In the genomic region with DNA sequence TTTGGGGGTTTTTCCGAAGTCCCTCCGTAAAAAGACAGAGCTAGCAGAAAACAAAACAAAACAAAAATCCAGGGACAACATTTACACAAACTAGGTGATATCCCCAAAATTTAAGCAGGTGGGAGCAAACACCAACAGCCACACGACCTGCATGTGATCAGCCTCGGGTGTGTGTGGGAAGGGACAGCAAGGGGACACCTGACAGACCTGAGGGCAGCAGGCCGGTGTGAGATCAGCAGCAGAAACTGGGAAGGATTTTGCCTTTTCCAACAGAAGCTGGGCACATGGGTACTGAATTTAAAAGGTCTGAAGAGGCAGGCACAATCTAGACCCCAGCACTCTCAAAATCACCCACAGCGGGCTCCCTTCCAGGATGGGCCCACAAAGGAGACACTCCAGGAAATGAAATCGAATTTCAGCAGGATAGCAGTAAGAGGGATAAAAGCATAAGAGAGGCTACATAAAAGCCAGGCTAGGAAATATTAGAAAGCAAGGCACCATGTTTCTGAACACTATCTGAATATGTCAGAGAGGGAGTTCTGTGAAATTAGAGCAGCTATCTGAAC, we compare ENCODE assay signal across 19 cellular contexts. TPM values are rescaled to one million over a fixed set of nuclear protein-coding genes. Genes with fewer than 3 reads are reported as not detected.
DNase-seq lines count a peak whose midpoint lies in the region; ATAC-seq, FAIRE-seq and TF ChIP-seq lines count a peak whose summit lies in the region.
"Had no signal": no experiment of that assay in that cellular context is flagged by ENCODE, and none has a peak within 500 bp of the region (broad histone marks: within the 10 kb centered on the region; RNA-seq: fewer than 3 reads in every experiment).

No MANE protein-coding gene starts in this region.

- peaks cover 4% of the 10 kb centered on the region; the same call in 1 of the 2 replicates for H4K20me1 ChIP-seq in PC-9 (ENCODE audit: insufficient read depth)

- FAIRE-seq in GM19239 (lab: Jason Lieb, UNC) (no peak), frontal cortex (lab: Jason Lieb, UNC) (no peak)

- H2AFZ ChIP-seq in PC-9, result no peak overlapping the region

- TF ChIP-seq CTCF in HFFc6 (IDR thresholded peaks at IDR 0.05) (no peak), PC-9 (conservative IDR thresholded peaks at IDR 0.05) (no peak), glutamatergic neuron (IDR thresholded peaks at IDR 0.05; ENCODE audit: partially characterized antibody, unreplicated experiment) (no peak)

- H3K36me3 ChIP-seq in PC-9 (ENCODE audit: low read depth), result no peaks in the 10 kb centered on the region; the same call in 1 of the 2 replicates

- no peaks in the 10 kb centered on the region for H3K27me3 ChIP-seq in PC-9 (ENCODE audit: insufficient read depth, low read depth)
- H3K27me3 ChIP-seq: BLaER1 treated with 17β-estradiol and CSF1 and Interleukin-3, amounts not matched to agents 10 nM and 100 nM; dorsolateral prefrontal cortex; heart right ventricle had no signal

- peak overlapping the region; percentile 96 for H3K27ac Mint-ChIP-seq in HFFc6
- H3K27ac Mint-ChIP-seq in glutamatergic neuron (ENCODE audit: unreplicated experiment), result peak overlapping the region; percentile 57
- peak overlapping the region; percentile 56 for H3K27ac Mint-ChIP-seq in stimulated activated memory B cell treated with anti-CD40 and anti-IgM and Interleukin-4, amounts not matched to agents 10 μg/mL and 1 μg/mL and 100 μg/mL, for 72 hours
- H3K27ac Mint-ChIP-seq in activated CD4-positive, alpha-beta memory T cell treated with anti-CD3 and anti-CD28 coated beads, Interleukin-2, amount 10 ng/mL, durations not matched to agents 7 days and 5 days, result no peak overlapping the region
- H3K27ac Mint-ChIP-seq: T-helper 2 cell treated with Interferon-gamma antibody and Interleukin-4, amounts not matched to agents 5 μg/mL and 100 μg/mL, for 36 hours had no signal

- H3K27ac ChIP-seq in PC-9, result 0 out of 2 replicates have a peak overlapping the region, but pooled peaks have one; percentile 11
- H3K27ac ChIP-seq: BLaER1 treated with 17β-estradiol and CSF1 and Interleukin-3, amounts not matched to agents 10 nM and 100 nM had no signal

- CTCF ChIA-PET in PC-9 (lab: Charles Lee), result no interaction called here
- CTCF ChIA-PET in activated CD4-positive, alpha-beta memory T cell treated with anti-CD3 and anti-CD28 coated beads, Interleukin-2, amount 10 ng/mL, durations not matched to agents 7 days and 5 days (lab: Charles Lee), result interaction anchor here (11.6 kb wide), 1 partner anchor 135 kb away, joined by 167 read pairs; no protein-coding TSS in a partner anchor

- POLR2A ChIA-PET in PC-9 (lab: Charles Lee; ENCODE audit: unreplicated experiment), result no interaction called here
- POLR2A ChIA-PET in activated CD4-positive, alpha-beta memory T cell treated with anti-CD3 and anti-CD28 coated beads, Interleukin-2, amount 10 ng/mL, durations not matched to agents 7 days and 5 days (lab: Charles Lee), result no interaction called here

- no peaks in the 10 kb centered on the region for H3K4me1 ChIP-seq in PC-9 (replicated peaks; ENCODE audit: insufficient read depth)

- intact Hi-C loops in PC-9 (cut with micrococcal nuclease; ENCODE audit: unreplicated experiment), result no loop called here

- no peak for ATAC-seq in stimulated activated memory B cell treated with anti-CD40 and anti-IgM and Interleukin-4, amounts not matched to agents 10 μg/mL and 1 μg/mL and 100 μg/mL, for 72 hours
- ATAC-seq: esophagus mucosa, heart right ventricle had no signal

- peaks cover 8% of the 10 kb centered on the region; the same call in 1 of the 2 replicates for H3K79me2 ChIP-seq in PC-9 (ENCODE audit: low read depth)

- H3F3A ChIP-seq in PC-9 (ENCODE audit: insufficient read depth, low read depth), result peaks cover 16% of the 10 kb centered on the region

- peaks cover 87% of the 10 kb centered on the region for H3K4me1 Mint-ChIP-seq in HFFc6 (ENCODE audit: low read depth)
- peaks cover 58% of the 10 kb centered on the region for H3K4me1 Mint-ChIP-seq in glutamatergic neuron (ENCODE audit: low read depth, unreplicated experiment)
- H3K4me1 Mint-ChIP-seq in stimulated activated memory B cell treated with anti-CD40 and anti-IgM and Interleukin-4, amounts not matched to agents 10 μg/mL and 1 μg/mL and 100 μg/mL, for 72 hours, result peaks cover 35% of the 10 kb centered on the region
- H3K4me1 Mint-ChIP-seq in activated CD4-positive, alpha-beta memory T cell treated with anti-CD3 and anti-CD28 coated beads, Interleukin-2, amount 10 ng/mL, durations not matched to agents 7 days and 5 days, result no peaks in the 10 kb centered on the region

- no peaks in the 10 kb centered on the region for H3K9me2 ChIP-seq in PC-9 (ENCODE audit: insufficient read depth)

- no peak overlapping the region for H3K4me2 ChIP-seq in PC-9
- H3K4me2 ChIP-seq: BLaER1 treated with 17β-estradiol and CSF1 and Interleukin-3, amounts not matched to agents 10 nM and 100 nM had no signal

- BruUV-seq in PC-9 (replicated peaks; lab: Mats Ljungman, UMichigan), result no TSS peak

- no peak overlapping the region for H3K4me3 ChIP-seq in PC-9
- H3K4me3 ChIP-seq: BLaER1 treated with 17β-estradiol and CSF1 and Interleukin-3, amounts not matched to agents 10 nM and 100 nM; dorsolateral prefrontal cortex; heart right ventricle; thoracic aorta had no signal

- H3K27me3 Mint-ChIP-seq in HFFc6 (ENCODE audit: insufficient read depth) (peaks cover 6% of the 10 kb centered on the region; the same call in 1 of the 2 replicates), glutamatergic neuron (ENCODE audit: unreplicated experiment) (no peaks in the 10 kb centered on the region)
- no peaks in the 10 kb centered on the region for H3K27me3 Mint-ChIP-seq in stimulated activated memory B cell treated with anti-CD40 and anti-IgM and Interleukin-4, amounts not matched to agents 10 μg/mL and 1 μg/mL and 100 μg/mL, for 72 hours
- no peaks in the 10 kb centered on the region for H3K27me3 Mint-ChIP-seq in activated CD4-positive, alpha-beta memory T cell treated with anti-CD3 and anti-CD28 coated beads, Interleukin-2, amount 10 ng/mL, durations not matched to agents 7 days and 5 days

- peaks cover 50% of the 10 kb centered on the region for H3K36me3 Mint-ChIP-seq in HFFc6 (ENCODE audit: low read depth)
- no peaks in the 10 kb centered on the region for H3K36me3 Mint-ChIP-seq in glutamatergic neuron (ENCODE audit: unreplicated experiment)
- H3K36me3 Mint-ChIP-seq in stimulated activated memory B cell treated with anti-CD40 and anti-IgM and Interleukin-4, amounts not matched to agents 10 μg/mL and 1 μg/mL and 100 μg/mL, for 72 hours, result peaks cover 27% of the 10 kb centered on the region
- no peaks in the 10 kb centered on the region for H3K36me3 Mint-ChIP-seq in activated CD4-positive, alpha-beta memory T cell treated with anti-CD3 and anti-CD28 coated beads, Interleukin-2, amount 10 ng/mL, durations not matched to agents 7 days and 5 days (ENCODE audit: low read depth)

- 0 out of 2 replicates have a peak, but pooled peaks cover 3% of the 10 kb centered on the region for H3K9me3 Mint-ChIP-seq in HFFc6
- peaks cover 5% of the 10 kb centered on the region for H3K9me3 Mint-ChIP-seq in glutamatergic neuron (ENCODE audit: unreplicated experiment)
- no peaks in the 10 kb centered on the region for H3K9me3 Mint-ChIP-seq in stimulated activated memory B cell treated with anti-CD40 and anti-IgM and Interleukin-4, amounts not matched to agents 10 μg/mL and 1 μg/mL and 100 μg/mL, for 72 hours
- no peaks in the 10 kb centered on the region for H3K9me3 Mint-ChIP-seq in activated CD4-positive, alpha-beta memory T cell treated with anti-CD3 and anti-CD28 coated beads, Interleukin-2, amount 10 ng/mL, durations not matched to agents 7 days and 5 days
- H3K9me3 Mint-ChIP-seq: T-helper 2 cell treated with Interferon-gamma antibody and Interleukin-4, amounts not matched to agents 5 μg/mL and 100 μg/mL, for 36 hours had no signal

- DNase-seq in HFFc6, result no peak
- no peak for DNase-seq in PC-9
- no peak for DNase-seq in glutamatergic neuron
- DNase-seq in activated CD4-positive, alpha-beta memory T cell treated with anti-CD3 and anti-CD28 coated beads, Interleukin-2, amount 10 ng/mL, durations not matched to agents 7 days and 5 days, result no peak
- DNase-seq in GM19239 (ENCODE audit: insufficient read length, low spot score), result no peak
- DNase-seq in frontal cortex (ENCODE audit: low spot score in 2 of 2), result no peak
- DNase-seq: activated gamma-delta T cell treated with Interleukin-2 at 50 U/mL for 16 hours; dorsolateral prefrontal cortex; heart right ventricle; islet precursor cell; KG1; NCI-H1105 treated with DMSO at 0.1 percent for 48 hours; NCI-H345; stimulated activated CD4-positive, alpha-beta T cell treated with anti-CD3 and anti-CD28 coated beads, Interleukin-2, amount 100 ng/mL, for 48 hours had no signal

- H3K4me3 Mint-ChIP-seq in HFFc6 (no peak overlapping the region), glutamatergic neuron (ENCODE audit: unreplicated experiment) (peak overlapping the region; percentile 6)
- no peak overlapping the region for H3K4me3 Mint-ChIP-seq in stimulated activated memory B cell treated with anti-CD40 and anti-IgM and Interleukin-4, amounts not matched to agents 10 μg/mL and 1 μg/mL and 100 μg/mL, for 72 hours
- H3K4me3 Mint-ChIP-seq in activated CD4-positive, alpha-beta memory T cell treated with anti-CD3 and anti-CD28 coated beads, Interleukin-2, amount 10 ng/mL, durations not matched to agents 7 days and 5 days, result no peak overlapping the region
- H3K4me3 Mint-ChIP-seq: T-helper 2 cell treated with Interferon-gamma antibody and Interleukin-4, amounts not matched to agents 5 μg/mL and 100 μg/mL, for 36 hours had no signal

- no peaks in the 10 kb centered on the region for H3K9me3 ChIP-seq in PC-9 (ENCODE audit: insufficient read depth, low read depth)
- H3K9me3 ChIP-seq: BLaER1 treated with 17β-estradiol and CSF1 and Interleukin-3, amounts not matched to agents 10 nM and 100 nM; heart right ventricle; thoracic aorta had no signal

RNA-seq across cellular contexts. Expression of a gene that starts 36.5 kb away (rescaled TPM):
- 1 to 10 TPM; 6.2 to 8.1 (median 7.1) TPM for total RNA-seq in HFFc6 (2021; fragmentation: NEBNext Ultra II Directional; extraction: Animal tissue kit (Norgen Biotek cat#: 25700))
- 0.35 and 0.96 TPM in 2 replicates for total RNA-seq in PC-9 (2021)
- total RNA-seq in glutamatergic neuron (ENCODE audit: unreplicated experiment), result 0.34 TPM
- total RNA-seq in activated CD4-positive, alpha-beta memory T cell treated with anti-CD3 and anti-CD28 coated beads, Interleukin-2, amount 10 ng/mL, durations not matched to agents 7 days and 5 days, result 100 to 1,000 TPM; 289 to 301 TPM
- 1.2 TPM for total RNA-seq in frontal cortex

Comparison
In these comparisons a context has a peak if more than half of its experiments do, and no peak if none do; other contexts are left out.
1. RNA of a gene that starts 36.5 kb away (total RNA-seq): 289 to 301 TPM in activated CD4-positive, alpha-beta memory T cell treated with anti-CD3 and anti-CD28 coated beads, Interleukin-2, amount 10 ng/mL, durations not matched to agents 7 days and 5 days; 6.2 to 8.1 TPM in HFFc6, 1.2 TPM in frontal cortex (single experiment), 0.35 to 0.96 TPM in PC-9 and 0.34 TPM in glutamatergic neuron (single experiment); every median in the first group is over 10 times any median in the second.